In the genomic region with DNA sequence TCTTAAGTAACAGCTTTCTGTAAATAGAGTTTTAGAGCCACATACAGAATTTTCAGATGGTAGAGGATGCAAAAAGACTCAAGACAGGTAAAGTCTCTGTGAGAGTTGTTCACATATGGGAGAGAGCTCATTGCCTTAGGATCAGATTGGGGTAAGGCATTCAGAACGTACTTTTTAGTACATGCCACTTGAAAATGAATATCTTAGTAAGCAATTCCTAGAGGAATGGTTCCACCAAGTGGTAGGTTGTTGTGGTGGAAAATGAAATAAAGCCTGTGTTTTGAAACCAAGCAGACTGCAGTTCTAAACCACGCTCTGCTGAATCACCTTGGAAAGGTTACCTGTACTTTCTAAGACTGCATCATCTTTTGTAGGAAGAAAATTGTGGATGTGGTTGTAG, we compare ENCODE assay signal across 16 cellular contexts.
DNase-seq lines count a peak whose midpoint lies in the region; ATAC-seq and TF ChIP-seq lines count a peak whose summit lies in the region.
"Had no signal": no experiment of that assay in that cellular context is flagged by ENCODE, and none has a peak within 500 bp of the region (broad histone marks: within the 10 kb centered on the region; RNA-seq: fewer than 3 reads in every experiment).

No MANE protein-coding gene starts in this region.

- H3K9me3 ChIP-seq in BE2C = no peaks in the 10 kb centered on the region

- H3K27ac Mint-ChIP-seq in HFFc6 = no peak overlapping the region
- no peak overlapping the region for H3K27ac Mint-ChIP-seq in WTC11
- H3K27ac Mint-ChIP-seq in activated T-helper 1 cell treated with anti-CD3 and anti-CD28 coated beads, Interleukin-12 subunit alpha, Interleukin-12 subunit beta, Interleukin-2, Interleukin-4 antibody, amounts not matched to agents 30 ng/mL and 10 ng/mL and 1 ng/mL, durations not matched to agents 14 hours and 24 hours and 36 hours = no peak overlapping the region
- H3K27ac Mint-ChIP-seq: activated CD4-positive, alpha-beta memory T cell treated with anti-CD3 and anti-CD28 coated beads for 36 hours; T-helper 1 cell treated with Interleukin-12 subunit alpha and Interleukin-12 subunit beta and Interleukin-4 antibody, amounts not matched to agents 30 μg/mL and 1 μg/mL, for 36 hours had no signal

- no peak for DNase-seq in BE2C
- DNase-seq in HFFc6 = no peak
- no peak for DNase-seq in WTC11 (ENCODE audit: low spot score)
- DNase-seq in kidney tubule cell (ENCODE audit: low spot score) = peak; percentile 4
- DNase-seq in activated CD4-positive, alpha-beta T cell treated with anti-CD3 and anti-CD28 coated beads, Interleukin-2, amount 50 U/mL, for 48 hours = no peak
- no peak for DNase-seq in AG08396 (ENCODE audit: low spot score)
- no peak for DNase-seq in foreskin melanocyte
- no peak for DNase-seq in activated T-helper 1 cell treated with anti-CD3 and anti-CD28 coated beads, Interleukin-12 subunit alpha, Interleukin-12 subunit beta, Interleukin-2, Interleukin-4 antibody, amounts not matched to agents 30 ng/mL and 10 ng/mL and 1 ng/mL, durations not matched to agents 14 hours and 24 hours and 36 hours (ENCODE audit: low spot score)
- DNase-seq: activated CD4-positive, alpha-beta memory T cell treated with anti-CD3 and anti-CD28 coated beads for 36 hours; activated gamma-delta T cell treated with Interleukin-2 at 50 U/mL for 16 hours; cerebellar nuclear complex; left ventricle myocardium superior; nucleus accumbens; stimulated activated CD4-positive, alpha-beta T cell treated with anti-CD3 and anti-CD28 coated beads, Interleukin-4, amount 100 ng/mL, for 1 hour; stomach had no signal

- intact Hi-C loops in activated T-helper 1 cell treated with anti-CD3 and anti-CD28 coated beads, Interleukin-12 subunit alpha, Interleukin-12 subunit beta, Interleukin-2, Interleukin-4 antibody, amounts not matched to agents 30 ng/mL and 10 ng/mL and 1 ng/mL, durations not matched to agents 14 hours and 24 hours and 36 hours (cut with micrococcal nuclease) = no loop called here

- H3K4me3 Mint-ChIP-seq in HFFc6 (no peak overlapping the region), WTC11 (no peak overlapping the region)
- no peak overlapping the region for H3K4me3 Mint-ChIP-seq in activated T-helper 1 cell treated with anti-CD3 and anti-CD28 coated beads, Interleukin-12 subunit alpha, Interleukin-12 subunit beta, Interleukin-2, Interleukin-4 antibody, amounts not matched to agents 30 ng/mL and 10 ng/mL and 1 ng/mL, durations not matched to agents 14 hours and 24 hours and 36 hours
- H3K4me3 Mint-ChIP-seq: activated CD4-positive, alpha-beta memory T cell treated with anti-CD3 and anti-CD28 coated beads for 36 hours; T-helper 1 cell treated with Interleukin-12 subunit alpha and Interleukin-12 subunit beta and Interleukin-4 antibody, amounts not matched to agents 30 μg/mL and 1 μg/mL, for 36 hours had no signal

- H3K4me1 Mint-ChIP-seq in HFFc6 (ENCODE audit: low read depth) = no peaks in the 10 kb centered on the region
- H3K4me1 Mint-ChIP-seq in WTC11 = no peaks in the 10 kb centered on the region
- H3K4me1 Mint-ChIP-seq in activated T-helper 1 cell treated with anti-CD3 and anti-CD28 coated beads, Interleukin-12 subunit alpha, Interleukin-12 subunit beta, Interleukin-2, Interleukin-4 antibody, amounts not matched to agents 30 ng/mL and 10 ng/mL and 1 ng/mL, durations not matched to agents 14 hours and 24 hours and 36 hours (ENCODE audit: low read depth) = no peaks in the 10 kb centered on the region

- TF ChIP-seq CTCF in BE2C (IDR thresholded peaks at IDR 0.05; ENCODE audit: low read depth, low read length) (peak; percentile 39), HFFc6 (IDR thresholded peaks at IDR 0.05) (peak; percentile 21; the same call in 1 of the 2 replicates), WTC11 (IDR thresholded peaks at IDR 0.05) (no peak)

- CTCF ChIA-PET in WTC11 (lab: Charles Lee) = interaction anchor here (0.8 kb wide), 1 partner anchor 32 kb away, joined by 3 read pairs; no protein-coding TSS in a partner anchor

- H3K36me3 ChIP-seq in BE2C = no peaks in the 10 kb centered on the region
- H3K36me3 ChIP-seq: stomach had no signal

- 0 out of 2 replicates have a peak, but pooled peaks have one; percentile 38 for ATAC-seq in WTC11
- ATAC-seq: left ventricle myocardium superior had no signal

- H3K4me1 ChIP-seq in BE2C = no peaks in the 10 kb centered on the region

- H3K9me3 Mint-ChIP-seq in HFFc6 (peaks cover 7% of the 10 kb centered on the region), WTC11 (peaks cover 16% of the 10 kb centered on the region)
- H3K9me3 Mint-ChIP-seq in activated T-helper 1 cell treated with anti-CD3 and anti-CD28 coated beads, Interleukin-12 subunit alpha, Interleukin-12 subunit beta, Interleukin-2, Interleukin-4 antibody, amounts not matched to agents 30 ng/mL and 10 ng/mL and 1 ng/mL, durations not matched to agents 14 hours and 24 hours and 36 hours = peaks cover 4% of the 10 kb centered on the region

- H3K4me3 ChIP-seq in BE2C (ENCODE audit: low read depth, low read length) = no peak overlapping the region
- H3K4me3 ChIP-seq: stomach had no signal

- H3K36me3 Mint-ChIP-seq in HFFc6 (ENCODE audit: low read depth) = no peaks in the 10 kb centered on the region
- H3K36me3 Mint-ChIP-seq in WTC11 = no peaks in the 10 kb centered on the region
- H3K36me3 Mint-ChIP-seq in activated T-helper 1 cell treated with anti-CD3 and anti-CD28 coated beads, Interleukin-12 subunit alpha, Interleukin-12 subunit beta, Interleukin-2, Interleukin-4 antibody, amounts not matched to agents 30 ng/mL and 10 ng/mL and 1 ng/mL, durations not matched to agents 14 hours and 24 hours and 36 hours (ENCODE audit: low read depth) = no peaks in the 10 kb centered on the region
- H3K36me3 Mint-ChIP-seq: activated CD4-positive, alpha-beta memory T cell treated with anti-CD3 and anti-CD28 coated beads for 36 hours had no signal

- POLR2A ChIA-PET in WTC11 (lab: Charles Lee) = no interaction called here

- no peaks in the 10 kb centered on the region; the same call in 1 of the 2 replicates for H3K27me3 ChIP-seq in BE2C

- H3K27me3 Mint-ChIP-seq in HFFc6 (ENCODE audit: insufficient read depth) (peaks cover 3% of the 10 kb centered on the region), WTC11 (ENCODE audit: low read depth) (no peaks in the 10 kb centered on the region)
- H3K27me3 Mint-ChIP-seq in activated T-helper 1 cell treated with anti-CD3 and anti-CD28 coated beads, Interleukin-12 subunit alpha, Interleukin-12 subunit beta, Interleukin-2, Interleukin-4 antibody, amounts not matched to agents 30 ng/mL and 10 ng/mL and 1 ng/mL, durations not matched to agents 14 hours and 24 hours and 36 hours (ENCODE audit: insufficient read depth) = no peaks in the 10 kb centered on the region

TF ChIP-seq in WTC11, 78 proteins besides CTCF, POLR2A, EP300 and RAD21 (continues in another document):
- TF ChIP-seq, protein P1, sequence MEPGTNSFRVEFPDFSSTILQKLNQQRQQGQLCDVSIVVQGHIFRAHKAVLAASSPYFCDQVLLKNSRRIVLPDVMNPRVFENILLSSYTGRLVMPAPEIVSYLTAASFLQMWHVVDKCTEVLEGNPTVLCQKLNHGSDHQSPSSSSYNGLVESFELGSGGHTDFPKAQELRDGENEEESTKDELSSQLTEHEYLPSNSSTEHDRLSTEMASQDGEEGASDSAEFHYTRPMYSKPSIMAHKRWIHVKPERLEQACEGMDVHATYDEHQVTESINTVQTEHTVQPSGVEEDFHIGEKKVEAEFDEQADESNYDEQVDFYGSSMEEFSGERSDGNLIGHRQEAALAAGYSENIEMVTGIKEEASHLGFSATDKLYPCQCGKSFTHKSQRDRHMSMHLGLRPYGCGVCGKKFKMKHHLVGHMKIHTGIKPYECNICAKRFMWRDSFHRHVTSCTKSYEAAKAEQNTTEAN (CRISPR knock-in tag; IDR thresholded peaks at IDR 0.05) = no peak
- TF ChIP-seq PREB (CRISPR knock-in tag; IDR thresholded peaks at IDR 0.05; ENCODE audit: borderline replicate concordance) (no peak), ZNF219 (CRISPR knock-in tag; IDR thresholded peaks at IDR 0.05; ENCODE audit: borderline replicate concordance) (no peak), ATF3 (CRISPR knock-in tag; conservative IDR thresholded peaks at IDR 0.05) (no peak)
